In the genomic region with DNA sequence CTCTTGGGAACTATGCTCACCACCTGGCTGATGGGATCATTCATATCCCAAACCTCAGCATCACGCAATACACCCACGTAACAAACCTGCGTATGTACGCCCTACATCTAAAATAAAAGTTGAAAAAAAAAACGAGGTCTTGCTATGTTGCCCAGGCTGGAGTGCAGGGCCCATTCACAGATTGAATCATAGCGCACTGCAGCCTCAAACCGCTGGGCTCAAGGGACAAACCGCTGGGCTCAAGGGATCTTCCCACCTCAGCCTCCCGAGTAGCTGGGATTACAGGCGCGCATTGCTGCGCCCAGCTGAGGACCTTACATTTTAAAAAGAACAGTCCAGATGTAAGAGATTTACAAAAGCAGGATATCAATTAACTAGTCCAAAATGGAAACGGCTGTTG, we compare ENCODE assay signal across 2 cellular contexts.
TF ChIP-seq lines count a peak whose summit lies in the region.

No MANE protein-coding gene starts in this region.

TF ChIP-seq in GM12878, 131 proteins besides CTCF, POLR2A, EP300 and RAD21:
- TF ChIP-seq, protein P1, sequence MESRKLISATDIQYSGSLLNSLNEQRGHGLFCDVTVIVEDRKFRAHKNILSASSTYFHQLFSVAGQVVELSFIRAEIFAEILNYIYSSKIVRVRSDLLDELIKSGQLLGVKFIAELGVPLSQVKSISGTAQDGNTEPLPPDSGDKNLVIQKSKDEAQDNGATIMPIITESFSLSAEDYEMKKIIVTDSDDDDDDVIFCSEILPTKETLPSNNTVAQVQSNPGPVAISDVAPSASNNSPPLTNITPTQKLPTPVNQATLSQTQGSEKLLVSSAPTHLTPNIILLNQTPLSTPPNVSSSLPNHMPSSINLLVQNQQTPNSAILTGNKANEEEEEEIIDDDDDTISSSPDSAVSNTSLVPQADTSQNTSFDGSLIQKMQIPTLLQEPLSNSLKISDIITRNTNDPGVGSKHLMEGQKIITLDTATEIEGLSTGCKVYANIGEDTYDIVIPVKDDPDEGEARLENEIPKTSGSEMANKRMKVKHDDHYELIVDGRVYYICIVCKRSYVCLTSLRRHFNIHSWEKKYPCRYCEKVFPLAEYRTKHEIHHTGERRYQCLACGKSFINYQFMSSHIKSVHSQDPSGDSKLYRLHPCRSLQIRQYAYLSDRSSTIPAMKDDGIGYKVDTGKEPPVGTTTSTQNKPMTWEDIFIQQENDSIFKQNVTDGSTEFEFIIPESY (IDR thresholded peaks at IDR 0.05) = peak; percentile 50; the same call in 1 of the 2 replicates
- TF ChIP-seq SIX5 (IDR thresholded peaks at IDR 0.05; ENCODE audit: low read depth, low read length, severe bottlenecking) (no peak), RUNX3 (IDR thresholded peaks at IDR 0.05; ENCODE audit: low read length) (0 out of 2 replicates have a peak, but pooled peaks have one; percentile 28)

TF ChIP-seq in SK-N-SH, 30 proteins besides CTCF, POLR2A, EP300 and RAD21:
- TF ChIP-seq GATA2 (CRISPR knock-in tag; IDR thresholded peaks at IDR 0.05) = no peak
- no peak for TF ChIP-seq EZH2phosphoT487 (IDR thresholded peaks at IDR 0.05; ENCODE audit: borderline replicate concordance, low read depth)
- no peak for TF ChIP-seq FOSL2 (IDR thresholded peaks at IDR 0.05; ENCODE audit: borderline replicate concordance, low read depth)
- no peak for TF ChIP-seq MEF2A (IDR thresholded peaks at IDR 0.05; ENCODE audit: borderline replicate concordance, low read depth)
- TF ChIP-seq, protein P2, sequence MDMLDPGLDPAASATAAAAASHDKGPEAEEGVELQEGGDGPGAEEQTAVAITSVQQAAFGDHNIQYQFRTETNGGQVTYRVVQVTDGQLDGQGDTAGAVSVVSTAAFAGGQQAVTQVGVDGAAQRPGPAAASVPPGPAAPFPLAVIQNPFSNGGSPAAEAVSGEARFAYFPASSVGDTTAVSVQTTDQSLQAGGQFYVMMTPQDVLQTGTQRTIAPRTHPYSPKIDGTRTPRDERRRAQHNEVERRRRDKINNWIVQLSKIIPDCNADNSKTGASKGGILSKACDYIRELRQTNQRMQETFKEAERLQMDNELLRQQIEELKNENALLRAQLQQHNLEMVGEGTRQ (IDR thresholded peaks at IDR 0.05; ENCODE audit: borderline replicate concordance, low read depth, low read length) = no peak
- TF ChIP-seq, protein P3, sequence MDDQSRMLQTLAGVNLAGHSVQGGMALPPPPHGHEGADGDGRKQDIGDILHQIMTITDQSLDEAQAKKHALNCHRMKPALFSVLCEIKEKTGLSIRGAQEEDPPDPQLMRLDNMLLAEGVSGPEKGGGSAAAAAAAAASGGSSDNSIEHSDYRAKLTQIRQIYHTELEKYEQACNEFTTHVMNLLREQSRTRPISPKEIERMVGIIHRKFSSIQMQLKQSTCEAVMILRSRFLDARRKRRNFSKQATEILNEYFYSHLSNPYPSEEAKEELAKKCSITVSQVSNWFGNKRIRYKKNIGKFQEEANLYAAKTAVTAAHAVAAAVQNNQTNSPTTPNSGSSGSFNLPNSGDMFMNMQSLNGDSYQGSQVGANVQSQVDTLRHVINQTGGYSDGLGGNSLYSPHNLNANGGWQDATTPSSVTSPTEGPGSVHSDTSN (IDR thresholded peaks at IDR 0.05) = no peak
- TF ChIP-seq, protein P1 (IDR thresholded peaks at IDR 0.05; ENCODE audit: borderline replicate concordance, low read depth) = no peak
